In genomic region chr13:106755542-106755941, GRCh38 we compare ENCODE assay signal across 15 cellular contexts.
"Had no signal": no experiment of that assay in that cellular context is flagged by ENCODE, and none has a peak within 500 bp of the region (broad histone marks: within the 10 kb centered on the region; RNA-seq: fewer than 3 reads in every experiment).

No MANE protein-coding gene starts in this region.

- H3K36me3 Mint-ChIP-seq: stimulated activated naive B cell treated with anti-CD40 and anti-IgM and Interleukin-4, amounts not matched to agents 10 μg/mL and 1 μg/mL and 100 μg/mL, for 72 hours; type B pancreatic cell; WTC11 had no signal

- DNase-seq: activated CD4-positive, alpha-beta T cell treated with anti-CD3 and anti-CD28 coated beads for 48 hours; activated CD8-positive, alpha-beta memory T cell treated with anti-CD3 and anti-CD28 coated beads for 24 hours; activated naive CD4-positive, alpha-beta T cell treated with anti-CD3 and anti-CD28 coated beads for 36 hours; central memory CD4-positive, alpha-beta T cell; cortex of kidney; effector memory CD8-positive, alpha-beta T cell; SK-N-SH; spleen; stimulated activated CD4-positive, alpha-beta T cell treated with anti-CD3 and anti-CD28 coated beads, Interleukin-1b, Interleukin-23, amount 100 ng/mL, for 48 hours; stimulated activated naive B cell treated with anti-CD40 and anti-IgM and Interleukin-4, amounts not matched to agents 10 μg/mL and 1 μg/mL and 100 μg/mL, for 72 hours had no signal

- ATAC-seq: effector memory CD8-positive, alpha-beta T cell; left lobe of liver; stimulated activated naive B cell treated with anti-CD40 and anti-IgM and Interleukin-4, amounts not matched to agents 10 μg/mL and 1 μg/mL and 100 μg/mL, for 72 hours had no signal

- H3K4me3 ChIP-seq: spleen had no signal

- H3K27me3 ChIP-seq: spleen had no signal

- H3K27ac Mint-ChIP-seq: activated naive CD4-positive, alpha-beta T cell treated with anti-CD3 and anti-CD28 coated beads for 36 hours; effector memory CD8-positive, alpha-beta T cell; stimulated activated naive B cell treated with anti-CD40 and anti-IgM and Interleukin-4, amounts not matched to agents 10 μg/mL and 1 μg/mL and 100 μg/mL, for 72 hours; T-helper 1 cell treated with Interleukin-12 subunit alpha and Interleukin-12 subunit beta and Interleukin-4 antibody, amounts not matched to agents 30 μg/mL and 1 μg/mL, for 36 hours; type B pancreatic cell; WTC11 had no signal

- H3K27ac ChIP-seq: neutrophil, spleen had no signal

- H3K4me3 Mint-ChIP-seq: activated naive CD4-positive, alpha-beta T cell treated with anti-CD3 and anti-CD28 coated beads for 36 hours; effector memory CD8-positive, alpha-beta T cell; stimulated activated naive B cell treated with anti-CD40 and anti-IgM and Interleukin-4, amounts not matched to agents 10 μg/mL and 1 μg/mL and 100 μg/mL, for 72 hours; T-helper 1 cell treated with Interleukin-12 subunit alpha and Interleukin-12 subunit beta and Interleukin-4 antibody, amounts not matched to agents 30 μg/mL and 1 μg/mL, for 36 hours; type B pancreatic cell; WTC11 had no signal

- H3K27me3 Mint-ChIP-seq: effector memory CD8-positive, alpha-beta T cell; type B pancreatic cell had no signal

- H3K9me3 ChIP-seq: neutrophil, SK-N-SH, spleen had no signal

- H3K36me3 ChIP-seq: neutrophil, spleen had no signal

- H3K9me3 Mint-ChIP-seq: activated naive CD4-positive, alpha-beta T cell treated with anti-CD3 and anti-CD28 coated beads for 36 hours; stimulated activated naive B cell treated with anti-CD40 and anti-IgM and Interleukin-4, amounts not matched to agents 10 μg/mL and 1 μg/mL and 100 μg/mL, for 72 hours; T-helper 1 cell treated with Interleukin-12 subunit alpha and Interleukin-12 subunit beta and Interleukin-4 antibody, amounts not matched to agents 30 μg/mL and 1 μg/mL, for 36 hours; type B pancreatic cell; WTC11 had no signal

- H3K4me2 ChIP-seq: SK-N-SH had no signal

- H3K9ac ChIP-seq: SK-N-SH had no signal
